1 cellular context compared by ENCODE assay signal in the genomic region with DNA sequence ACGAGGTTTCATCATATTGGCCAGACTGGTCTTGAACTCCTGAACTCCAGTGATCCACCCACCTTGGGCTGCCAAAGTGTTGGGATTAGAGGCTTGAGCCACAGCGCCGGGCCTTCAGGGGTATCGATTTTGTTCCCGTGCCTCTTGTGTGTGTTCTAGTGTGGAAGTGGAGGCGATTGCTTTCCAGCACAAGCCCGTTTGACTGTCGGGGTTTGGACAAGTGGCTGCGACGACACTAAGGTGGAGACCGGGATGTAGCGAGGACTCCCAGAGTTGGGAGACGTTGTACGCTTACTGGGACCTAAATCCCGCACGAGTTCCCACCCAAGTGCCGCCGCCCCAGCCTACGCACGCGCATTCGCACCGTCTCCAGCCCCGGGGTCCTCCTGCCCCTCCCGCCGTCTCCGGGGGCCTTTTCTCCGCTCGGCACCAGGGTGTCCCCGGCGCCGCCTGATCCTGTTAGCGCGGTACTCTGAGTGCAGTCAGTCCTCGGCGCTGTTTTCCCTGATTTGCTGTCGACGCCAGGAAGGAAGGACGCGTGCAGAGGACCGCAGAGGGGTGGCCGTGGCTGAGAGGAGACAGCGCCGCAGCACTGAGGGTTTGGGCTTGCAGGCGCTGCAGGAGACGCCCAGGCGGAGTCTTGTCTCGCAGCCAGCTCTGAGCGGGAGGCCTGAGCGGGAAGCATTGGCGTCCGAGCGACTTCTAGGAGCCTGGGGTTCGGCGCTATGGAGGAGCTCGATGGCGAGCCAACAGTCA.
A peak's percentile ranks its signal among the peaks of the same experiment; 100 is the strongest.
TF ChIP-seq lines count a peak whose summit lies in the region.

TSS of gene NUP85 (plus strand) at position 643 of the 756 bp plus-strand sequence. CDS start at position 726, 83 bp downstream.

TF ChIP-seq in HepG2, 621 proteins besides CTCF, POLR2A, EP300 and RAD21 (continued from another document and continues in another):
- TF ChIP-seq, protein P1, sequence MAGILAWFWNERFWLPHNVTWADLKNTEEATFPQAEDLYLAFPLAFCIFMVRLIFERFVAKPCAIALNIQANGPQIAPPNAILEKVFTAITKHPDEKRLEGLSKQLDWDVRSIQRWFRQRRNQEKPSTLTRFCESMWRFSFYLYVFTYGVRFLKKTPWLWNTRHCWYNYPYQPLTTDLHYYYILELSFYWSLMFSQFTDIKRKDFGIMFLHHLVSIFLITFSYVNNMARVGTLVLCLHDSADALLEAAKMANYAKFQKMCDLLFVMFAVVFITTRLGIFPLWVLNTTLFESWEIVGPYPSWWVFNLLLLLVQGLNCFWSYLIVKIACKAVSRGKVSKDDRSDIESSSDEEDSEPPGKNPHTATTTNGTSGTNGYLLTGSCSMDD (CRISPR knock-in tag; IDR thresholded peaks at IDR 0.05): no peak; the same call in 1 of the 2 replicates
- TF ChIP-seq YEATS2 (CRISPR knock-in tag; IDR thresholded peaks at IDR 0.05; ENCODE audit: borderline replicate concordance) (peak; percentile 99), MTERF4 (CRISPR knock-in tag; IDR thresholded peaks at IDR 0.05) (peak; percentile 98), ZNF496 (CRISPR knock-in tag; IDR thresholded peaks at IDR 0.05; ENCODE audit: insufficient replicate concordance) (no peak), ZNF703 (CRISPR knock-in tag; IDR thresholded peaks at IDR 0.05; ENCODE audit: borderline replicate concordance) (no peak; the same call in 1 of the 2 replicates), PLRG1 (conservative IDR thresholded peaks at IDR 0.05) (no peak), ZNF350 (CRISPR knock-in tag; IDR thresholded peaks at IDR 0.05; ENCODE audit: borderline replicate concordance, low read depth) (peak; percentile 98), TEAD3 (CRISPR knock-in tag; optimal IDR thresholded peaks at IDR 0.05; ENCODE audit: borderline replicate concordance) (peak; percentile 46), ZFP82 (CRISPR knock-in tag; IDR thresholded peaks at IDR 0.05; ENCODE audit: borderline replicate concordance) (peak; percentile 97; the same call in 1 of the 2 replicates), CREB1 (IDR thresholded peaks at IDR 0.05) (peak; percentile 24; the same call in 1 of the 2 replicates), CREB1 (CRISPR knock-in tag; IDR thresholded peaks at IDR 0.05) (peak; percentile 68), ZFP36L1 (CRISPR knock-in tag; IDR thresholded peaks at IDR 0.05) (no peak; the same call in 1 of the 2 replicates), KDM5A (IDR thresholded peaks at IDR 0.05; ENCODE audit: borderline replicate concordance, low read length) (peak; percentile 95; the same call in 1 of the 2 replicates), EZH2 (conservative IDR thresholded peaks at IDR 0.05; ENCODE audit: low read depth, low read length) (no peak), ZNF678 (CRISPR knock-in tag; IDR thresholded peaks at IDR 0.05) (peak; percentile 87; the same call in 1 of the 2 replicates), SMAD3 (CRISPR knock-in tag; IDR thresholded peaks at IDR 0.05) (no peak; the same call in 1 of the 2 replicates), ZBTB7B (CRISPR knock-in tag; IDR thresholded peaks at IDR 0.05) (peak; percentile 25), ZNF44 (CRISPR knock-in tag; IDR thresholded peaks at IDR 0.05) (0 out of 2 replicates have a peak, but pooled peaks have one; percentile 18), ZNF761 (CRISPR knock-in tag; conservative IDR thresholded peaks at IDR 0.05) (peak; percentile 94), ZUFSP (CRISPR knock-in tag; IDR thresholded peaks at IDR 0.05; ENCODE audit: borderline replicate concordance) (no peak), ZNF432 (CRISPR knock-in tag; IDR thresholded peaks at IDR 0.05; ENCODE audit: borderline replicate concordance) (no peak), KLF13 (CRISPR knock-in tag; IDR thresholded peaks at IDR 0.05) (no peak), GLI4 (CRISPR knock-in tag; IDR thresholded peaks at IDR 0.05; ENCODE audit: borderline replicate concordance) (peak; percentile 82; the same call in 1 of the 2 replicates), ATAD3A (CRISPR knock-in tag; IDR thresholded peaks at IDR 0.05) (peak; percentile 78; the same call in 1 of the 2 replicates), MATR3 (CRISPR knock-in tag; IDR thresholded peaks at IDR 0.05) (no peak), ZNF281 (CRISPR knock-in tag; IDR thresholded peaks at IDR 0.05; ENCODE audit: borderline replicate concordance) (no peak), TFE3 (CRISPR knock-in tag; IDR thresholded peaks at IDR 0.05) (peak; percentile 17; the same call in 1 of the 2 replicates), SP5 (CRISPR knock-in tag; IDR thresholded peaks at IDR 0.05; ENCODE audit: borderline replicate concordance, low read depth) (0 out of 2 replicates have a peak, but pooled peaks have one; percentile 26), ZNF670 (CRISPR knock-in tag; IDR thresholded peaks at IDR 0.05; ENCODE audit: borderline replicate concordance) (peak; percentile 99), CHD4 (IDR thresholded peaks at IDR 0.05; ENCODE audit: borderline replicate concordance, low read length) (peak; percentile 85; the same call in 1 of the 2 replicates), ZNF207 (IDR thresholded peaks at IDR 0.05; ENCODE audit: borderline replicate concordance) (no peak), SKI (IDR thresholded peaks at IDR 0.05; ENCODE audit: partially characterized antibody) (peak; percentile 96), E2F2 (CRISPR knock-in tag; IDR thresholded peaks at IDR 0.05; ENCODE audit: borderline replicate concordance) (peak; percentile 25; the same call in 1 of the 2 replicates), PHF8 (CRISPR knock-in tag; IDR thresholded peaks at IDR 0.05) (peak; percentile 80), ZNF335 (CRISPR knock-in tag; IDR thresholded peaks at IDR 0.05) (peak; percentile 100), TCF12 (IDR thresholded peaks at IDR 0.05) (no peak), TCF12 (CRISPR knock-in tag; IDR thresholded peaks at IDR 0.05) (no peak; the same call in 1 of the 2 replicates), ZNF530 (CRISPR knock-in tag; IDR thresholded peaks at IDR 0.05; ENCODE audit: low read depth) (0 out of 2 replicates have a peak, but pooled peaks have one; percentile 21)
- TF ChIP-seq, protein P2, sequence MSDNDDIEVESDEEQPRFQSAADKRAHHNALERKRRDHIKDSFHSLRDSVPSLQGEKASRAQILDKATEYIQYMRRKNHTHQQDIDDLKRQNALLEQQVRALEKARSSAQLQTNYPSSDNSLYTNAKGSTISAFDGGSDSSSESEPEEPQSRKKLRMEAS (IDR thresholded peaks at IDR 0.05): peak; percentile 93
- TF ChIP-seq, protein P3, sequence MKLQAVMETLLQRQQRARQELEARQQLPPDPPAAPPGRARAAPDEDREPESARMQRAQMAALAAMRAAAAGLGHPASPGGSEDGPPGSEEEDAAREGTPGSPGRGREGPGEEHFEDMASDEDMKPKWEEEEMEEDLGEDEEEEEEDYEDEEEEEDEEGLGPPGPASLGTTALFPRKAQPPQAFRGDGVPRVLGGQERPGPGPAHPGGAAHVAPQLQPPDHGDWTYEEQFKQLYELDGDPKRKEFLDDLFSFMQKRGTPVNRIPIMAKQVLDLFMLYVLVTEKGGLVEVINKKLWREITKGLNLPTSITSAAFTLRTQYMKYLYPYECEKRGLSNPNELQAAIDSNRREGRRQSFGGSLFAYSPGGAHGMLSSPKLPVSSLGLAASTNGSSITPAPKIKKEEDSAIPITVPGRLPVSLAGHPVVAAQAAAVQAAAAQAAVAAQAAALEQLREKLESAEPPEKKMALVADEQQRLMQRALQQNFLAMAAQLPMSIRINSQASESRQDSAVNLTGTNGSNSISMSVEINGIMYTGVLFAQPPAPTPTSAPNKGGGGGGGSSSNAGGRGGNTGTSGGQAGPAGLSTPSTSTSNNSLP (IDR thresholded peaks at IDR 0.05; ENCODE audit: low read depth, low read length): no peak
- TF ChIP-seq, protein P4, sequence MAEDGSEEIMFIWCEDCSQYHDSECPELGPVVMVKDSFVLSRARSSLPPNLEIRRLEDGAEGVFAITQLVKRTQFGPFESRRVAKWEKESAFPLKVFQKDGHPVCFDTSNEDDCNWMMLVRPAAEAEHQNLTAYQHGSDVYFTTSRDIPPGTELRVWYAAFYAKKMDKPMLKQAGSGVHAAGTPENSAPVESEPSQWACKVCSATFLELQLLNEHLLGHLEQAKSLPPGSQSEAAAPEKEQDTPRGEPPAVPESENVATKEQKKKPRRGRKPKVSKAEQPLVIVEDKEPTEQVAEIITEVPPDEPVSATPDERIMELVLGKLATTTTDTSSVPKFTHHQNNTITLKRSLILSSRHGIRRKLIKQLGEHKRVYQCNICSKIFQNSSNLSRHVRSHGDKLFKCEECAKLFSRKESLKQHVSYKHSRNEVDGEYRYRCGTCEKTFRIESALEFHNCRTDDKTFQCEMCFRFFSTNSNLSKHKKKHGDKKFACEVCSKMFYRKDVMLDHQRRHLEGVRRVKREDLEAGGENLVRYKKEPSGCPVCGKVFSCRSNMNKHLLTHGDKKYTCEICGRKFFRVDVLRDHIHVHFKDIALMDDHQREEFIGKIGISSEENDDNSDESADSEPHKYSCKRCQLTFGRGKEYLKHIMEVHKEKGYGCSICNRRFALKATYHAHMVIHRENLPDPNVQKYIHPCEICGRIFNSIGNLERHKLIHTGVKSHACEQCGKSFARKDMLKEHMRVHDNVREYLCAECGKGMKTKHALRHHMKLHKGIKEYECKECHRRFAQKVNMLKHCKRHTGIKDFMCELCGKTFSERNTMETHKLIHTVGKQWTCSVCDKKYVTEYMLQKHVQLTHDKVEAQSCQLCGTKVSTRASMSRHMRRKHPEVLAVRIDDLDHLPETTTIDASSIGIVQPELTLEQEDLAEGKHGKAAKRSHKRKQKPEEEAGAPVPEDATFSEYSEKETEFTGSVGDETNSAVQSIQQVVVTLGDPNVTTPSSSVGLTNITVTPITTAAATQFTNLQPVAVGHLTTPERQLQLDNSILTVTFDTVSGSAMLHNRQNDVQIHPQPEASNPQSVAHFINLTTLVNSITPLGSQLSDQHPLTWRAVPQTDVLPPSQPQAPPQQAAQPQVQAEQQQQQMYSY (CRISPR knock-in tag; IDR thresholded peaks at IDR 0.05): peak; percentile 45; the same call in 1 of the 2 replicates
- TF ChIP-seq, protein P5, sequence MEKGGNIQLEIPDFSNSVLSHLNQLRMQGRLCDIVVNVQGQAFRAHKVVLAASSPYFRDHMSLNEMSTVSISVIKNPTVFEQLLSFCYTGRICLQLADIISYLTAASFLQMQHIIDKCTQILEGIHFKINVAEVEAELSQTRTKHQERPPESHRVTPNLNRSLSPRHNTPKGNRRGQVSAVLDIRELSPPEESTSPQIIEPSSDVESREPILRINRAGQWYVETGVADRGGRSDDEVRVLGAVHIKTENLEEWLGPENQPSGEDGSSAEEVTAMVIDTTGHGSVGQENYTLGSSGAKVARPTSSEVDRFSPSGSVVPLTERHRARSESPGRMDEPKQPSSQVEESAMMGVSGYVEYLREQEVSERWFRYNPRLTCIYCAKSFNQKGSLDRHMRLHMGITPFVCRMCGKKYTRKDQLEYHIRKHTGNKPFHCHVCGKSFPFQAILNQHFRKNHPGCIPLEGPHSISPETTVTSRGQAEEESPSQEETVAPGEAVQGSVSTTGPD (CRISPR knock-in tag; IDR thresholded peaks at IDR 0.05): no peak; the same call in 1 of the 2 replicates
